ENCODE assay signal across 9 cellular contexts in genomic region chr1:6859415-6860343, GRCh38.
DNase-seq lines count a peak whose midpoint lies in the region; ATAC-seq and TF ChIP-seq lines count a peak whose summit lies in the region.
"Had no signal": no experiment of that assay in that cellular context is flagged by ENCODE, and none has a peak within 500 bp of the region (broad histone marks: within the 10 kb centered on the region; RNA-seq: fewer than 3 reads in every experiment).

No MANE protein-coding gene starts in this region.

- peaks cover 2% of the 10 kb centered on the region for H3K9me3 Mint-ChIP-seq in mesothelial cell of epicardium
- no peaks in the 10 kb centered on the region for H3K9me3 Mint-ChIP-seq in activated naive CD8-positive, alpha-beta T cell treated with anti-CD3 and anti-CD28 coated beads, Interleukin-2, amount 50 U/mL, for 24 hours
- H3K9me3 Mint-ChIP-seq: naive thymus-derived CD8-positive, alpha-beta T cell had no signal

- peaks cover 16% of the 10 kb centered on the region for H3K4me1 Mint-ChIP-seq in mesothelial cell of epicardium
- H3K4me1 Mint-ChIP-seq in activated naive CD8-positive, alpha-beta T cell treated with anti-CD3 and anti-CD28 coated beads, Interleukin-2, amount 50 U/mL, for 24 hours = peaks cover 12% of the 10 kb centered on the region

- ATAC-seq in HG03432 (IDR thresholded peaks at IDR 0.05; ENCODE audit: unreplicated experiment) = no peak
- no peak for ATAC-seq in activated naive CD8-positive, alpha-beta T cell treated with anti-CD3 and anti-CD28 coated beads, Interleukin-2, amount 50 U/mL, for 24 hours
- ATAC-seq: naive thymus-derived CD8-positive, alpha-beta T cell had no signal

- H3K36me3 Mint-ChIP-seq in mesothelial cell of epicardium = peaks cover 23% of the 10 kb centered on the region
- peaks cover 21% of the 10 kb centered on the region for H3K36me3 Mint-ChIP-seq in activated naive CD8-positive, alpha-beta T cell treated with anti-CD3 and anti-CD28 coated beads, Interleukin-2, amount 50 U/mL, for 24 hours (ENCODE audit: low read depth)

- CTCF ChIA-PET in BJ (lab: Yijun Ruan, JAX) = interaction anchor here (1.5 kb wide), 1 partner anchor 14 kb away, joined by 4 read pairs; no protein-coding TSS in a partner anchor

- H3K4me3 Mint-ChIP-seq in mesothelial cell of epicardium = no peak overlapping the region
- no peak overlapping the region for H3K4me3 Mint-ChIP-seq in activated naive CD8-positive, alpha-beta T cell treated with anti-CD3 and anti-CD28 coated beads, Interleukin-2, amount 50 U/mL, for 24 hours
- H3K4me3 Mint-ChIP-seq: naive thymus-derived CD8-positive, alpha-beta T cell had no signal

- DNase-seq in BJ (ENCODE audit: low read depth) = peak; percentile 92
- DNase-seq in NCI-H2029 treated with DMSO at 0.1 percent for 48 hours (lab: John Stamatoyannopoulos, UW) = peak; percentile 16
- peak; percentile 20 to 87 for DNase-seq in dermis microvascular lymphatic vessel endothelial cell (ENCODE audit: low read depth in 2 of 2)
- DNase-seq in mesothelial cell of epicardium (ENCODE audit: low spot score in 2 of 2, unreplicated experiment in 2 of 2) = no peak
- DNase-seq in activated naive CD8-positive, alpha-beta T cell treated with anti-CD3 and anti-CD28 coated beads, Interleukin-2, amount 50 U/mL, for 24 hours = no peak
- DNase-seq in stimulated activated CD4-positive, alpha-beta T cell treated with anti-CD3 and anti-CD28 coated beads, Interleukin-15, amount 100 ng/mL, for 24 hours = no peak
- no peak for DNase-seq in NCI-H69 (lab: John Stamatoyannopoulos, UW)
- DNase-seq: naive thymus-derived CD8-positive, alpha-beta T cell had no signal

- H3K27me3 ChIP-seq in BJ (ENCODE audit: control insufficient read depth, insufficient read depth, low read length) = no peaks in the 10 kb centered on the region

- no peaks in the 10 kb centered on the region for H3K27me3 Mint-ChIP-seq in mesothelial cell of epicardium (ENCODE audit: low read depth)
- H3K27me3 Mint-ChIP-seq in activated naive CD8-positive, alpha-beta T cell treated with anti-CD3 and anti-CD28 coated beads, Interleukin-2, amount 50 U/mL, for 24 hours = no peaks in the 10 kb centered on the region
- H3K27me3 Mint-ChIP-seq: naive thymus-derived CD8-positive, alpha-beta T cell had no signal

- no peak overlapping the region for H3K4me3 ChIP-seq in BJ (ENCODE audit: low read depth, low read length)

- H3K36me3 ChIP-seq in BJ (ENCODE audit: control insufficient read depth, insufficient read depth, low read length) = peaks cover 1% of the 10 kb centered on the region

- H3K27ac Mint-ChIP-seq in mesothelial cell of epicardium = peak overlapping the region; percentile 91
- H3K27ac Mint-ChIP-seq in activated naive CD8-positive, alpha-beta T cell treated with anti-CD3 and anti-CD28 coated beads, Interleukin-2, amount 50 U/mL, for 24 hours = no peak overlapping the region

- no peak for TF ChIP-seq CTCF in BJ (IDR thresholded peaks at IDR 0.05; ENCODE audit: insufficient read depth, low read depth, low read length)
- no peak for TF ChIP-seq CTCF in mesothelial cell of epicardium (IDR thresholded peaks at IDR 0.05; ENCODE audit: unreplicated experiment)

- POLR2A ChIA-PET in BJ (lab: Charles Lee) = interaction anchor here (0.6 kb wide), 1 partner anchor 45 kb away, joined by 7 read pairs; no protein-coding TSS in a partner anchor

Comparison
In these comparisons a context has a peak if more than half of its experiments do, and no peak if none do; other contexts are left out.
1. DNase-seq: peak in BJ (single experiment), NCI-H2029 treated with DMSO at 0.1 percent for 48 hours (single experiment) and dermis microvascular lymphatic vessel endothelial cell (2 of 2); none in mesothelial cell of epicardium (0 of 2), activated naive CD8-positive, alpha-beta T cell treated with anti-CD3 and anti-CD28 coated beads, Interleukin-2, amount 50 U/mL, for 24 hours (single experiment), stimulated activated CD4-positive, alpha-beta T cell treated with anti-CD3 and anti-CD28 coated beads, Interleukin-15, amount 100 ng/mL, for 24 hours (single experiment) and NCI-H69 (single experiment).